Comparison of ENCODE assay signal across 2 cellular contexts in the genomic region with DNA sequence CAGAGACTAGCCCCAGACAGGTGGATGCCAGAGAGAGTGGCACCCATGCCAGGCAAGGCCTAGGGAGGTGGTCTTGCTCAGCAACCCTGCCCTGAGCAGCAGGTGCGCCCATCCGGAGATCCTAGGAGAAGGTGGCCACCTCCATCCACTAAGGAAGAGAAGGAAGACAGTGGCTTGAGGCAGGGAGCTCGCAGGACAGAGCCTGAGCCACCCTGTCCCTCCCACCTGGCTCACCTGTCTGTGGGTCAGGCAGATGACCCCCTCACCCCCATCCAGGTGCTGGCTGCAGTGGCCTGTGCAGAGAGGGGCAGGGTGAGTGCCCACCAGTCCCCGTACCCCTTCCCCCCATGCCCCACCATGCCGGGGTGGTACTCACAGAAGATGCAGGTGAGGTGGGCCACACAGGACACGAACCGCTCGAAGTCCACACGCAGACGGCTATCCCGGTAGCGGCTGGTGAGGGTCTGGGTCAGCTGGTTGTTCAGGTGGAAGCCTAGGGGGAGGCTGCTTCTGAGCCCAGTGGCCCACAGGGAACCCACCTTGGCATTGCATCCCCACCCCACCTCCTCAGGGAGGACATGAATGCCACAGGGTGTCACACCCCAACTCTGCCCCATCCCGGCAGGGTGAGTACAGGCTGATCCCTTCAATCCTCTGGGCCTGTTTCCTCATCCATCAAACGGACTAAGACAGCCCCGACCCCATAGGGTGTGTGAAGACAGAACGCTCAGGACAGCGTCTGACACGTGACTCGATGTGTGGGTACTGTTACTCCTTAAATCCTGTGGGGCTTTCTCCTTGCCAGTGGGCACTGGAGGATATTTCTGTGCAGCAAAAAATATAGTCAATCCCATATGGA.
A peak's percentile ranks its signal among the peaks of the same experiment; 100 is the strongest.
TF ChIP-seq lines count a peak whose summit lies in the region.

No MANE protein-coding gene starts in this region.

TF ChIP-seq in HEK293, 187 proteins besides CTCF, POLR2A, EP300 and RAD21 (continued from another document):
- TF ChIP-seq, protein P1, sequence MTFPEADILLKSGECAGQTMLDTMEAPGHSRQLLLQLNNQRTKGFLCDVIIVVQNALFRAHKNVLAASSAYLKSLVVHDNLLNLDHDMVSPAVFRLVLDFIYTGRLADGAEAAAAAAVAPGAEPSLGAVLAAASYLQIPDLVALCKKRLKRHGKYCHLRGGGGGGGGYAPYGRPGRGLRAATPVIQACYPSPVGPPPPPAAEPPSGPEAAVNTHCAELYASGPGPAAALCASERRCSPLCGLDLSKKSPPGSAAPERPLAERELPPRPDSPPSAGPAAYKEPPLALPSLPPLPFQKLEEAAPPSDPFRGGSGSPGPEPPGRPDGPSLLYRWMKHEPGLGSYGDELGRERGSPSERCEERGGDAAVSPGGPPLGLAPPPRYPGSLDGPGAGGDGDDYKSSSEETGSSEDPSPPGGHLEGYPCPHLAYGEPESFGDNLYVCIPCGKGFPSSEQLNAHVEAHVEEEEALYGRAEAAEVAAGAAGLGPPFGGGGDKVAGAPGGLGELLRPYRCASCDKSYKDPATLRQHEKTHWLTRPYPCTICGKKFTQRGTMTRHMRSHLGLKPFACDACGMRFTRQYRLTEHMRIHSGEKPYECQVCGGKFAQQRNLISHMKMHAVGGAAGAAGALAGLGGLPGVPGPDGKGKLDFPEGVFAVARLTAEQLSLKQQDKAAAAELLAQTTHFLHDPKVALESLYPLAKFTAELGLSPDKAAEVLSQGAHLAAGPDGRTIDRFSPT (tag by site-specific recombination; IDR thresholded peaks at IDR 0.05) = peak; percentile 26; the same call in 1 of the 2 replicates

TF ChIP-seq in liver, 16 proteins besides CTCF, POLR2A, EP300 and RAD21 (continued from another document):
- TF ChIP-seq REST (IDR thresholded peaks at IDR 0.05) (no peak), TAF1 (conservative IDR thresholded peaks at IDR 0.05) (no peak), HNF4G (IDR thresholded peaks at IDR 0.05) (no peak), NR2F2 (IDR thresholded peaks at IDR 0.05) (no peak), HNF4A (conservative IDR thresholded peaks at IDR 0.05) (no peak), GABPA (IDR thresholded peaks at IDR 0.05 in 1 of 2, conservative IDR thresholded peaks at IDR 0.05 in 1 of 2) (no peak), YY1 (IDR thresholded peaks at IDR 0.05) (no peak), RXRA (IDR thresholded peaks at IDR 0.05) (no peak), SP1 (IDR thresholded peaks at IDR 0.05) (no peak)
- TF ChIP-seq, protein P2, sequence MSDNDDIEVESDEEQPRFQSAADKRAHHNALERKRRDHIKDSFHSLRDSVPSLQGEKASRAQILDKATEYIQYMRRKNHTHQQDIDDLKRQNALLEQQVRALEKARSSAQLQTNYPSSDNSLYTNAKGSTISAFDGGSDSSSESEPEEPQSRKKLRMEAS (IDR thresholded peaks at IDR 0.05) = no peak
- TF ChIP-seq, protein P3, sequence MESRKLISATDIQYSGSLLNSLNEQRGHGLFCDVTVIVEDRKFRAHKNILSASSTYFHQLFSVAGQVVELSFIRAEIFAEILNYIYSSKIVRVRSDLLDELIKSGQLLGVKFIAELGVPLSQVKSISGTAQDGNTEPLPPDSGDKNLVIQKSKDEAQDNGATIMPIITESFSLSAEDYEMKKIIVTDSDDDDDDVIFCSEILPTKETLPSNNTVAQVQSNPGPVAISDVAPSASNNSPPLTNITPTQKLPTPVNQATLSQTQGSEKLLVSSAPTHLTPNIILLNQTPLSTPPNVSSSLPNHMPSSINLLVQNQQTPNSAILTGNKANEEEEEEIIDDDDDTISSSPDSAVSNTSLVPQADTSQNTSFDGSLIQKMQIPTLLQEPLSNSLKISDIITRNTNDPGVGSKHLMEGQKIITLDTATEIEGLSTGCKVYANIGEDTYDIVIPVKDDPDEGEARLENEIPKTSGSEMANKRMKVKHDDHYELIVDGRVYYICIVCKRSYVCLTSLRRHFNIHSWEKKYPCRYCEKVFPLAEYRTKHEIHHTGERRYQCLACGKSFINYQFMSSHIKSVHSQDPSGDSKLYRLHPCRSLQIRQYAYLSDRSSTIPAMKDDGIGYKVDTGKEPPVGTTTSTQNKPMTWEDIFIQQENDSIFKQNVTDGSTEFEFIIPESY (IDR thresholded peaks at IDR 0.05) = no peak
